1 cellular context compared by ENCODE assay signal in the genomic region with DNA sequence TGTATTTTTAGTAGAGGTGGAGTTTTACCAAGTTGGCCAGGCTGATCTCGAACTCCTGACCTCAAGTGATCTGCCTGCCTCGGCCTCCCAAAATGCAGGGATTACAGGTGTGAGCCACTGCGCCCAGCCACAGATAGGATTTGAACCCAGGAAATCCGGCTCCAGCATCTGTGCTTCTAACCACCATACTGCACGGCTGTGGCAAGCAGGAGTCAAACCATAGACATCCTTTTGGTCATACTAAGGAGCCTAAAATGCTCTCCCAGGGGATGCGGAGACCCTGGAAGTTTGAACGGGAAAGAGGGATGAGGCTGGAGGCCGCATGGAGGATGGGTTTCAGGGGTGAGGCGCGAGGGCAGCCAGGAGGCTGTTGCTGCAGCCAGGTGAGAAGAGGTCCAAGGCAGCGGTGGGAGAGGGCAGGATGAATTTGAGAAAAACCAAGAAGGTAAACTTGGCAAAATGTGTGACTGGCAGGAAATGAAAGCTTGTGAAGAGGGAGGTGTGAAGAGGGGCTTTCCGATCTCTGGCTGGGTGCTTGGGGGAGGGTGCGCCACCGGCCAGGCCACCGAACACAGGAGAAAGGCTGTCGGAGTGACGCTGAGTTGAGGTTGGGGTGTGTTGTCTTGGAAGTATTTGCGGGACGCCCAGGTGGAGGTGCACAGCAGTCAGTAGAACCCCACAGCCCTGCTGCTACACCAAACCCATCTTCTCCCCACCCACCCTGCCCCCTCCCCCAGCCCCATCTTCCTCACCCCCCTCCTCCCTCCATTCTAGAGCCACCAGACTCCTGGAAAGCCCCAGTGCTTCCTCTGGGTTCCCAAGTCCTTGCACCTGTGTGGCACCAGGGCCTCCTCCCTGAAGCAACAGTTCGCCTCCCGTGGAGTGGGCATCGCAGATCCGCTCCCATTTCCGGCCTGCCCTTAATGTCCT.
TF ChIP-seq lines count a peak whose summit lies in the region.

No MANE protein-coding gene starts in this region.

TF ChIP-seq in HepG2, 621 proteins besides CTCF, POLR2A, EP300 and RAD21:
- TF ChIP-seq, protein P1, sequence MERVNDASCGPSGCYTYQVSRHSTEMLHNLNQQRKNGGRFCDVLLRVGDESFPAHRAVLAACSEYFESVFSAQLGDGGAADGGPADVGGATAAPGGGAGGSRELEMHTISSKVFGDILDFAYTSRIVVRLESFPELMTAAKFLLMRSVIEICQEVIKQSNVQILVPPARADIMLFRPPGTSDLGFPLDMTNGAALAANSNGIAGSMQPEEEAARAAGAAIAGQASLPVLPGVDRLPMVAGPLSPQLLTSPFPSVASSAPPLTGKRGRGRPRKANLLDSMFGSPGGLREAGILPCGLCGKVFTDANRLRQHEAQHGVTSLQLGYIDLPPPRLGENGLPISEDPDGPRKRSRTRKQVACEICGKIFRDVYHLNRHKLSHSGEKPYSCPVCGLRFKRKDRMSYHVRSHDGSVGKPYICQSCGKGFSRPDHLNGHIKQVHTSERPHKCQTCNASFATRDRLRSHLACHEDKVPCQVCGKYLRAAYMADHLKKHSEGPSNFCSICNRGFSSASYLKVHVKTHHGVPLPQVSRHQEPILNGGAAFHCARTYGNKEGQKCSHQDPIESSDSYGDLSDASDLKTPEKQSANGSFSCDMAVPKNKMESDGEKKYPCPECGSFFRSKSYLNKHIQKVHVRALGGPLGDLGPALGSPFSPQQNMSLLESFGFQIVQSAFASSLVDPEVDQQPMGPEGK (CRISPR knock-in tag; IDR thresholded peaks at IDR 0.05) = no peak
- no peak for TF ChIP-seq PHB2 (IDR thresholded peaks at IDR 0.05; ENCODE audit: partially characterized antibody)
- no peak for TF ChIP-seq KAT2B (IDR thresholded peaks at IDR 0.05; ENCODE audit: borderline replicate concordance, low read depth, low read length)
- no peak for TF ChIP-seq TP53 (CRISPR knock-in tag; conservative IDR thresholded peaks at IDR 0.05)
- no peak for TF ChIP-seq PAXIP1 (CRISPR knock-in tag; conservative IDR thresholded peaks at IDR 0.05)
- TF ChIP-seq, protein P2, sequence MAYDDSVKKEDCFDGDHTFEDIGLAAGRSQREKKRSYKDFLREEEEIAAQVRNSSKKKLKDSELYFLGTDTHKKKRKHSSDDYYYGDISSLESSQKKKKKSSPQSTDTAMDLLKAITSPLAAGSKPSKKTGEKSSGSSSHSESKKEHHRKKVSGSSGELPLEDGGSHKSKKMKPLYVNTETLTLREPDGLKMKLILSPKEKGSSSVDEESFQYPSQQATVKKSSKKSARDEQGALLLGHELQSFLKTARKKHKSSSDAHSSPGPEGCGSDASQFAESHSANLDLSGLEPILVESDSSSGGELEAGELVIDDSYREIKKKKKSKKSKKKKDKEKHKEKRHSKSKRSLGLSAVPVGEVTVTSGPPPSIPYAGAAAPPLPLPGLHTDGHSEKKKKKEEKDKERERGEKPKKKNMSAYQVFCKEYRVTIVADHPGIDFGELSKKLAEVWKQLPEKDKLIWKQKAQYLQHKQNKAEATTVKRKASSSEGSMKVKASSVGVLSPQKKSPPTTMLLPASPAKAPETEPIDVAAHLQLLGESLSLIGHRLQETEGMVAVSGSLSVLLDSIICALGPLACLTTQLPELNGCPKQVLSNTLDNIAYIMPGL (CRISPR knock-in tag; IDR thresholded peaks at IDR 0.05; ENCODE audit: borderline replicate concordance in 1 of 2, low read depth in 1 of 2) = no peak
- no peak for TF ChIP-seq KDM4B (CRISPR knock-in tag; IDR thresholded peaks at IDR 0.05)
- TF ChIP-seq ZNF224 (CRISPR knock-in tag; IDR thresholded peaks at IDR 0.05) = no peak
- TF ChIP-seq ZNF256 (CRISPR knock-in tag; conservative IDR thresholded peaks at IDR 0.05) = no peak
- TF ChIP-seq TARDBP (CRISPR knock-in tag; IDR thresholded peaks at IDR 0.05) = no peak
- TF ChIP-seq, protein P3, sequence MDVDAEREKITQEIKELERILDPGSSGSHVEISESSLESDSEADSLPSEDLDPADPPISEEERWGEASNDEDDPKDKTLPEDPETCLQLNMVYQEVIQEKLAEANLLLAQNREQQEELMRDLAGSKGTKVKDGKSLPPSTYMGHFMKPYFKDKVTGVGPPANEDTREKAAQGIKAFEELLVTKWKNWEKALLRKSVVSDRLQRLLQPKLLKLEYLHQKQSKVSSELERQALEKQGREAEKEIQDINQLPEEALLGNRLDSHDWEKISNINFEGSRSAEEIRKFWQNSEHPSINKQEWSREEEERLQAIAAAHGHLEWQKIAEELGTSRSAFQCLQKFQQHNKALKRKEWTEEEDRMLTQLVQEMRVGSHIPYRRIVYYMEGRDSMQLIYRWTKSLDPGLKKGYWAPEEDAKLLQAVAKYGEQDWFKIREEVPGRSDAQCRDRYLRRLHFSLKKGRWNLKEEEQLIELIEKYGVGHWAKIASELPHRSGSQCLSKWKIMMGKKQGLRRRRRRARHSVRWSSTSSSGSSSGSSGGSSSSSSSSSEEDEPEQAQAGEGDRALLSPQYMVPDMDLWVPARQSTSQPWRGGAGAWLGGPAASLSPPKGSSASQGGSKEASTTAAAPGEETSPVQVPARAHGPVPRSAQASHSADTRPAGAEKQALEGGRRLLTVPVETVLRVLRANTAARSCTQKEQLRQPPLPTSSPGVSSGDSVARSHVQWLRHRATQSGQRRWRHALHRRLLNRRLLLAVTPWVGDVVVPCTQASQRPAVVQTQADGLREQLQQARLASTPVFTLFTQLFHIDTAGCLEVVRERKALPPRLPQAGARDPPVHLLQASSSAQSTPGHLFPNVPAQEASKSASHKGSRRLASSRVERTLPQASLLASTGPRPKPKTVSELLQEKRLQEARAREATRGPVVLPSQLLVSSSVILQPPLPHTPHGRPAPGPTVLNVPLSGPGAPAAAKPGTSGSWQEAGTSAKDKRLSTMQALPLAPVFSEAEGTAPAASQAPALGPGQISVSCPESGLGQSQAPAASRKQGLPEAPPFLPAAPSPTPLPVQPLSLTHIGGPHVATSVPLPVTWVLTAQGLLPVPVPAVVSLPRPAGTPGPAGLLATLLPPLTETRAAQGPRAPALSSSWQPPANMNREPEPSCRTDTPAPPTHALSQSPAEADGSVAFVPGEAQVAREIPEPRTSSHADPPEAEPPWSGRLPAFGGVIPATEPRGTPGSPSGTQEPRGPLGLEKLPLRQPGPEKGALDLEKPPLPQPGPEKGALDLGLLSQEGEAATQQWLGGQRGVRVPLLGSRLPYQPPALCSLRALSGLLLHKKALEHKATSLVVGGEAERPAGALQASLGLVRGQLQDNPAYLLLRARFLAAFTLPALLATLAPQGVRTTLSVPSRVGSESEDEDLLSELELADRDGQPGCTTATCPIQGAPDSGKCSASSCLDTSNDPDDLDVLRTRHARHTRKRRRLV (CRISPR knock-in tag; IDR thresholded peaks at IDR 0.05) = no peak
- TF ChIP-seq ZSCAN25 (CRISPR knock-in tag; IDR thresholded peaks at IDR 0.05) = no peak
